In genomic region chr10:103712146-103712545, GRCh38 we compare ENCODE assay signal across 10 cellular contexts.
A peak's percentile ranks its signal among the peaks of the same experiment; 100 is the strongest.
DNase-seq lines count a peak whose midpoint lies in the region; ATAC-seq, FAIRE-seq and TF ChIP-seq lines count a peak whose summit lies in the region.
"Had no signal": no experiment of that assay in that cellular context is flagged by ENCODE, and none has a peak within 500 bp of the region (broad histone marks: within the 10 kb centered on the region; RNA-seq: fewer than 3 reads in every experiment).

No MANE protein-coding gene starts in this region.

- FAIRE-seq in small intestine (lab: Jason Lieb, UNC) (no peak), HTR-8/SVneo (lab: Jason Lieb, UNC) (no peak)
- FAIRE-seq: H54 had no signal

- ATAC-seq in Right ventricle myocardium superior (ENCODE audit: poor library complexity) = no peak
- ATAC-seq in gastrocnemius medialis = no peak

- no peak for TF ChIP-seq POLR2A in gastrocnemius medialis (IDR thresholded peaks at IDR 0.05)

- DNase-seq in Right ventricle myocardium superior (peak; percentile 28), right atrium auricular region (ENCODE audit: low spot score) (no peak), small intestine (peak; percentile 51), HTR-8/SVneo (ENCODE audit: insufficient read length, low spot score) (no peak), NOMO-1 treated with dmso at 0.1 percent for 144 hours (lab: John Stamatoyannopoulos, UW; ENCODE audit: unreplicated experiment) (no peak), gastrocnemius medialis (no peak)
- DNase-seq: SIG-M5 had no signal

- no peaks in the 10 kb centered on the region for H3K27me3 ChIP-seq in right atrium auricular region
- no peaks in the 10 kb centered on the region for H3K27me3 ChIP-seq in layer of hippocampus (ENCODE audit: control insufficient read depth, insufficient read depth, low read length)
- no peaks in the 10 kb centered on the region for H3K27me3 ChIP-seq in small intestine (ENCODE audit: control insufficient read depth in 2 of 2, insufficient read depth in 2 of 2, low read length in 2 of 2)
- H3K27me3 ChIP-seq in gastrocnemius medialis = no peaks in the 10 kb centered on the region
- H3K27me3 ChIP-seq: MG63 had no signal

- 29 to 71% (median 42%) methylated on average over 5 of the region's 5 CpGs for WGBS in small intestine, 3 donors

- in situ Hi-C loops in gastrocnemius medialis (cut with MboI; ENCODE audit: low sequenced_read_pairs in 4 of 4) = loop anchor here (5.0 kb wide), 2 partner anchors 145 to 150 kb away; partner anchors contain the start of gene SH3PXD2A (in 1 of the 4)

- H3K4me1 ChIP-seq in right atrium auricular region = no peaks in the 10 kb centered on the region
- H3K4me1 ChIP-seq in small intestine (ENCODE audit: control insufficient read depth in 2 of 2, insufficient read depth in 1 of 2, low read depth in 1 of 2, low read length in 1 of 2) = no peaks in the 10 kb centered on the region
- no peaks in the 10 kb centered on the region for H3K4me1 ChIP-seq in gastrocnemius medialis

- H3K4me3 ChIP-seq in right atrium auricular region = no peak overlapping the region
- no peak overlapping the region for H3K4me3 ChIP-seq in small intestine (ENCODE audit: low read depth in 1 of 2, low read length in 2 of 2)
- H3K4me3 ChIP-seq in gastrocnemius medialis = no peak overlapping the region
- H3K4me3 ChIP-seq: MG63 had no signal

- H3K9me3 ChIP-seq in right atrium auricular region (no peaks in the 10 kb centered on the region), small intestine (ENCODE audit: control insufficient read depth, low read depth) (no peaks in the 10 kb centered on the region), gastrocnemius medialis (no peaks in the 10 kb centered on the region)
- H3K9me3 ChIP-seq: MG63 had no signal

- intact Hi-C loops in Right ventricle myocardium superior (cut with DNase I) = no loop called here
- intact Hi-C loops in gastrocnemius medialis (cut with DNase I; ENCODE audit: low total_unique reads) = loop anchor here (5.0 kb wide), 1 partner anchor 90 kb away; no protein-coding TSS in a partner anchor

- H3K27ac ChIP-seq in right atrium auricular region = no peak overlapping the region
- peak overlapping the region; percentile 44 for H3K27ac ChIP-seq in layer of hippocampus (ENCODE audit: low read depth, low read length)
- no peak overlapping the region for H3K27ac ChIP-seq in small intestine (ENCODE audit: low read depth in 1 of 2, low read length in 1 of 2)
- no peak overlapping the region for H3K27ac ChIP-seq in gastrocnemius medialis

- H3K36me3 ChIP-seq in right atrium auricular region (no peaks in the 10 kb centered on the region), small intestine (ENCODE audit: control insufficient read depth in 2 of 2, insufficient read depth in 2 of 2, low read length in 2 of 2) (no peaks in the 10 kb centered on the region), gastrocnemius medialis (no peaks in the 10 kb centered on the region)
- H3K36me3 ChIP-seq: MG63 had no signal

- no peak for TF ChIP-seq CTCF in right atrium auricular region (IDR thresholded peaks at IDR 0.05)
- no peak for TF ChIP-seq CTCF in gastrocnemius medialis (IDR thresholded peaks at IDR 0.05 in 4 of 5, conservative IDR thresholded peaks at IDR 0.05 in 1 of 5)

Comparison
In these comparisons a context has a peak if more than half of its experiments do, and no peak if none do; other contexts are left out.
1. DNase-seq: peak in Right ventricle myocardium superior (single experiment) and small intestine (single experiment); none in right atrium auricular region (single experiment), HTR-8/SVneo (single experiment), NOMO-1 treated with dmso at 0.1 percent for 144 hours (single experiment) and gastrocnemius medialis (0 of 2).